In the genomic region with DNA sequence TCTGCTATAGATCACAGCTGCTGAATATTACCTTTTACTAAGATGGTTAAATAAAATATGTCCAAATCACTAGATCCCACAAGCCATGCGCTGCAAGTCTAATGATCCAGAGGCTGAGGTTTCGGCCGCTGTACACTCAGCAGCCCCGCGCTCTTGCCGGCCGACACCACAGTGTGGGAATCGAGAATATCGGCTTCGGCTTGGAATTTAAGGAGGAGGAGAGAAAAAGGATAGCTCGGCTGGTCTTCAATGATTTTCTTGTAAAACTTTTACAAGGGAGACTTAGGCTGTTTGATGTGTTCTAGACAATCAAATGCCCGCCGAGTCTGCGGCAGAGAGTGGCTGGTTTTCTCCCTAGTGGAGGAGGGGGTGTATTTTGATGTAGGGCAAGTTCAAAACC, we compare ENCODE assay signal across 22 cellular contexts.
DNase-seq lines count a peak whose midpoint lies in the region; ATAC-seq, FAIRE-seq and TF ChIP-seq lines count a peak whose summit lies in the region.
"Had no signal": no experiment of that assay in that cellular context is flagged by ENCODE, and none has a peak within 500 bp of the region (broad histone marks: within the 10 kb centered on the region; RNA-seq: fewer than 3 reads in every experiment).

No MANE protein-coding gene starts in this region.

- FAIRE-seq in HepG2 (lab: Jason Lieb, UNC) = no peak
- FAIRE-seq: G401.6, GM12892, GM18507, H54 had no signal

- intact Hi-C loops in HepG2 (cut with micrococcal nuclease; ENCODE audit: unreplicated experiment) = no loop called here

- H3K27me3 ChIP-seq in H7 (ENCODE audit: control insufficient read depth, insufficient read depth, low read length) (peaks cover 3% of the 10 kb centered on the region; the same call in 1 of the 2 replicates), HUES64 (ENCODE audit: insufficient read depth, low read length) (peaks cover 2% of the 10 kb centered on the region; the same call in 1 of the 2 replicates), iPS-15b (ENCODE audit: control insufficient read depth, insufficient read depth, low read length) (peaks cover 6% of the 10 kb centered on the region), neural progenitor cell (peaks cover 6% of the 10 kb centered on the region), HepG2 (ENCODE audit: control insufficient read depth in 1 of 2, insufficient read depth in 2 of 2, low read length in 2 of 2) (no peaks in the 10 kb centered on the region), brain microvascular endothelial cell (replicated peaks) (no peaks in the 10 kb centered on the region)

- 54% methylated on average over 14 of the region's 14 CpGs for WGBS in HUES64
- WGBS in HepG2 (ENCODE audit: low lambda C conversion rate) = 96% methylated on average over 14 of the region's 14 CpGs

- H3K9ac ChIP-seq in HUES64 (ENCODE audit: low read depth, low read length) = peak overlapping the region; percentile 2; the same call in 1 of the 2 replicates
- peak overlapping the region; percentile 32 for H3K9ac ChIP-seq in iPS-15b (ENCODE audit: low read depth, low read length)
- H3K9ac ChIP-seq in neural progenitor cell = no peak overlapping the region
- no peak overlapping the region for H3K9ac ChIP-seq in HepG2 (ENCODE audit: insufficient read depth, low read depth, low read length)

- H3K27ac Mint-ChIP-seq in neural progenitor cell = peak overlapping the region; percentile 47
- H3K27ac Mint-ChIP-seq: CD8-positive, alpha-beta memory T cell had no signal

- TF ChIP-seq POLR2A in HepG2 (IDR thresholded peaks at IDR 0.05; ENCODE audit: insufficient read depth in 1 of 2, low read depth in 2 of 2, low read length in 2 of 2) = no peak

- H3K4me1 ChIP-seq in HUES64 (ENCODE audit: insufficient read depth, low read length) (peaks cover 48% of the 10 kb centered on the region), iPS-15b (ENCODE audit: control insufficient read depth, insufficient read depth, low read length) (peaks cover 27% of the 10 kb centered on the region), neural progenitor cell (peaks cover 34% of the 10 kb centered on the region), HepG2 (ENCODE audit: insufficient read depth, low read length) (peaks cover 24% of the 10 kb centered on the region)

- TF ChIP-seq EP300 in HepG2 (IDR thresholded peaks at IDR 0.05; ENCODE audit: low read depth in 2 of 2, low read length in 2 of 2) (no peak), HepG2 (CRISPR knock-in tag; IDR thresholded peaks at IDR 0.05; ENCODE audit: borderline replicate concordance) (no peak)

- H4K20me1 ChIP-seq in neural progenitor cell (ENCODE audit: low read depth) (no peaks in the 10 kb centered on the region), HepG2 (ENCODE audit: insufficient read depth, low read length) (no peaks in the 10 kb centered on the region)

- H3K9me3 ChIP-seq in HUES64 (ENCODE audit: insufficient read depth, low read depth, low read length) = no peaks in the 10 kb centered on the region
- no peaks in the 10 kb centered on the region for H3K9me3 ChIP-seq in iPS-15b (ENCODE audit: control insufficient read depth, insufficient read depth, low read length)
- no peaks in the 10 kb centered on the region for H3K9me3 ChIP-seq in neural progenitor cell (ENCODE audit: low read depth)
- H3K9me3 ChIP-seq in HepG2 (ENCODE audit: low read length) = no peaks in the 10 kb centered on the region

- H3K36me3 ChIP-seq in H7 (replicated peaks; ENCODE audit: control insufficient read depth, insufficient read depth, low read length) (no peaks in the 10 kb centered on the region), HUES64 (ENCODE audit: insufficient read depth, low read length) (no peaks in the 10 kb centered on the region), iPS-15b (ENCODE audit: control insufficient read depth, insufficient read depth, low read length) (no peaks in the 10 kb centered on the region), neural progenitor cell (no peaks in the 10 kb centered on the region), HepG2 (replicated peaks in 1 of 2; ENCODE audit: control insufficient read depth in 1 of 2, insufficient read depth in 2 of 2, low read length in 2 of 2) (no peaks in the 10 kb centered on the region), brain microvascular endothelial cell (replicated peaks) (no peaks in the 10 kb centered on the region)

- H3K4me2 ChIP-seq in neural progenitor cell (no peak overlapping the region), HepG2 (ENCODE audit: low read depth, low read length) (no peak overlapping the region)

- H3K4me1 Mint-ChIP-seq in neural progenitor cell = peaks cover 55% of the 10 kb centered on the region
- H3K4me1 Mint-ChIP-seq: CD8-positive, alpha-beta memory T cell had no signal

- POLR2A ChIA-PET in HepG2 (lab: Yijun Ruan, JAX) = no interaction called here

- H3K4me3 Mint-ChIP-seq in neural progenitor cell = no peak overlapping the region
- H3K4me3 Mint-ChIP-seq: CD8-positive, alpha-beta memory T cell had no signal

- no peak for TF ChIP-seq RAD21 in HepG2 (CRISPR knock-in tag; IDR thresholded peaks at IDR 0.05)

- H3F3A ChIP-seq in neural progenitor cell (ENCODE audit: low read depth) = peaks cover 13% of the 10 kb centered on the region

- peaks cover 2% of the 10 kb centered on the region for H3K9me3 Mint-ChIP-seq in neural progenitor cell
- H3K9me3 Mint-ChIP-seq: CD8-positive, alpha-beta memory T cell had no signal

- H3K27me3 Mint-ChIP-seq in neural progenitor cell (ENCODE audit: insufficient read depth, low read depth) = peaks cover 2% of the 10 kb centered on the region
- H3K27me3 Mint-ChIP-seq: CD8-positive, alpha-beta memory T cell had no signal

- no peaks in the 10 kb centered on the region for H3K36me3 Mint-ChIP-seq in neural progenitor cell

- no peak for ATAC-seq in HepG2

- no TSS peak for BruUV-seq in HepG2 (replicated peaks; lab: Mats Ljungman, UMichigan)

- H3K27ac ChIP-seq in HUES64 (ENCODE audit: low read depth, low read length) (peak overlapping the region; percentile 81), neural progenitor cell (no peak overlapping the region), HepG2 (ENCODE audit: extremely low read length, insufficient read depth, low read length) (no peak overlapping the region), brain microvascular endothelial cell (no peak overlapping the region)

- TF ChIP-seq CTCF in neural progenitor cell (IDR thresholded peaks at IDR 0.05) (no peak), HepG2 (CRISPR knock-in tag; IDR thresholded peaks at IDR 0.05) (no peak), brain microvascular endothelial cell (IDR thresholded peaks at IDR 0.05; ENCODE audit: low read depth, low read length, missing control alignments) (no peak)

- in situ Hi-C loops in HepG2 (cut with HindIII; ENCODE audit: extremely low pct_ligation_motif_present, low pct_unique_long_range_greater_than_20kb) = no loop called here
- in situ Hi-C loops in brain microvascular endothelial cell (cut with HindIII; ENCODE audit: low pct_ligation_motif_present, low sequenced_read_pairs) = no loop called here

- peak; percentile 49 for DNase-seq in H7
- no peak for DNase-seq in neural progenitor cell (ENCODE audit: low spot score)
- no peak for DNase-seq in HepG2 (ENCODE audit: low spot score)
- DNase-seq in NCI-H526 (lab: John Stamatoyannopoulos, UW) = no peak
- DNase-seq in cortex of kidney (lab: John Stamatoyannopoulos, UW) = no peak
- no peak for DNase-seq in brain microvascular endothelial cell
- DNase-seq: AML-193; C1 segment of cervical spinal cord; CD8-positive, alpha-beta memory T cell; Karpas-422; MV-4-11; NCI-H1105 treated with DMSO at 0.1 percent for 48 hours; NCI-H1694; NCI-H446; NCI-H526 treated with DMSO at 0.1 percent for 48 hours; Right ventricle myocardium superior had no signal

- H3K79me2 ChIP-seq in neural progenitor cell (ENCODE audit: low read depth) = no peaks in the 10 kb centered on the region
- no peaks in the 10 kb centered on the region for H3K79me2 ChIP-seq in HepG2 (ENCODE audit: insufficient read depth, low read length)

- no peak overlapping the region for H2AFZ ChIP-seq in neural progenitor cell (replicated peaks)
- no peak overlapping the region for H2AFZ ChIP-seq in HepG2 (ENCODE audit: low read length)

- H3K4me3 ChIP-seq in H7 (ENCODE audit: insufficient read depth, low read depth, low read length) = no peak overlapping the region
- H3K4me3 ChIP-seq in HUES64 (ENCODE audit: low read length) = peak overlapping the region; percentile 35
- H3K4me3 ChIP-seq in iPS-15b (ENCODE audit: low read depth, low read length) = peak overlapping the region; percentile 30
- no peak overlapping the region for H3K4me3 ChIP-seq in neural progenitor cell
- H3K4me3 ChIP-seq in HepG2 (replicated peaks in 1 of 3; ENCODE audit: insufficient read depth in 1 of 3, low read depth in 2 of 3, low read length in 3 of 3) = no peak overlapping the region
- H3K4me3 ChIP-seq in brain microvascular endothelial cell (ENCODE audit: low read depth, low read length) = no peak overlapping the region

- CTCF ChIA-PET in HepG2 (lab: Yijun Ruan, JAX; ENCODE audit: low intra/inter-chr PET ratio, low total read pairs) = no interaction called here

TF ChIP-seq in HepG2, 621 proteins besides CTCF, POLR2A, EP300 and RAD21:
- TF ChIP-seq GTF2F1 (IDR thresholded peaks at IDR 0.05; ENCODE audit: low read length) = no peak
- no peak for TF ChIP-seq CENPX (CRISPR knock-in tag; IDR thresholded peaks at IDR 0.05)
- no peak for TF ChIP-seq FOXO1 (CRISPR knock-in tag; IDR thresholded peaks at IDR 0.05)
- TF ChIP-seq CEBPG (CRISPR knock-in tag; IDR thresholded peaks at IDR 0.05) = no peak
- no peak for TF ChIP-seq ZNF513 (CRISPR knock-in tag; conservative IDR thresholded peaks at IDR 0.05)
- TF ChIP-seq SNRNP70 (IDR thresholded peaks at IDR 0.05; ENCODE audit: low read depth, low read length) = no peak
- TF ChIP-seq ZNF670 (CRISPR knock-in tag; IDR thresholded peaks at IDR 0.05; ENCODE audit: borderline replicate concordance) = no peak

Comparison
In these comparisons a context has a peak if more than half of its experiments do, and no peak if none do; other contexts are left out.
1. H3K4me3 ChIP-seq: peak in HUES64 (single experiment) and iPS-15b (single experiment); none in H7 (single experiment), neural progenitor cell (single experiment), HepG2 (0 of 3) and brain microvascular endothelial cell (single experiment).
2. H3K9ac ChIP-seq: peak in HUES64 (single experiment) and iPS-15b (single experiment); none in neural progenitor cell (single experiment) and HepG2 (single experiment).